In genomic region chr12:7907009-7907408, GRCh38 we compare ENCODE assay signal across 8 cellular contexts. TPM values are rescaled to one million over a fixed set of nuclear protein-coding genes. Genes with fewer than 3 reads are reported as not detected.
A peak's percentile ranks its signal among the peaks of the same experiment; 100 is the strongest.
DNase-seq lines count a peak whose midpoint lies in the region; ATAC-seq lines count a peak whose summit lies in the region.

No MANE protein-coding gene starts in this region.

- H3K9ac ChIP-seq in iPS-20b (ENCODE audit: low read depth, low read length) = peak overlapping the region; percentile 84

- no peak for ATAC-seq in T-helper 17 cell
- ATAC-seq in HG03097 (IDR thresholded peaks at IDR 0.05; ENCODE audit: low FRiP score, unreplicated experiment) = no peak

- peak; percentile 80 for DNase-seq in Caki2 (ENCODE audit: low read depth)
- DNase-seq in HS-27A (ENCODE audit: low read depth) = peak; percentile 62
- DNase-seq in T-helper 17 cell = no peak
- no peak for DNase-seq in SK-N-DZ (ENCODE audit: low spot score)
- DNase-seq in posterior vena cava (ENCODE audit: low spot score) = no peak
- DNase-seq in SHP77 (lab: John Stamatoyannopoulos, UW) = no peak

- H3K4me1 ChIP-seq in iPS-20b (ENCODE audit: insufficient read depth, low read length) = peaks cover 19% of the 10 kb centered on the region; the same call in 1 of the 2 replicates

- no peaks in the 10 kb centered on the region for H3K36me3 ChIP-seq in iPS-20b (ENCODE audit: insufficient read depth, low read depth, low read length)

- intact Hi-C loops in posterior vena cava (cut with DNase I) = no loop called here

- no peak overlapping the region for H3K4me3 ChIP-seq in iPS-20b (ENCODE audit: low read length)

- peaks cover 2% of the 10 kb centered on the region for H3K4me1 Mint-ChIP-seq in T-helper 17 cell

- no peaks in the 10 kb centered on the region for H3K9me3 ChIP-seq in T-helper 17 cell (ENCODE audit: control insufficient read depth, low read length, poor library complexity, severe bottlenecking)
- no peaks in the 10 kb centered on the region for H3K9me3 ChIP-seq in iPS-20b (ENCODE audit: insufficient read depth, low read depth, low read length)

- H3K27ac ChIP-seq in iPS-20b (ENCODE audit: low read length) = peak overlapping the region; percentile 100

- H3K27me3 Mint-ChIP-seq in T-helper 17 cell = no peaks in the 10 kb centered on the region

- H3K27ac Mint-ChIP-seq in T-helper 17 cell = peak overlapping the region; percentile 66

- H3K36me3 Mint-ChIP-seq in T-helper 17 cell (ENCODE audit: low read depth) = no peaks in the 10 kb centered on the region

- in situ Hi-C loops in Caki2 (cut with HindIII; ENCODE audit: low pct_unique_long_range_greater_than_20kb, low sequenced_read_pairs) = no loop called here

- no peak overlapping the region for H3K4me3 Mint-ChIP-seq in T-helper 17 cell

- H3K27me3 ChIP-seq in iPS-20b (ENCODE audit: insufficient read depth, low read length) = no peaks in the 10 kb centered on the region

RNA-seq across cellular contexts. Expression of gene SLC2A3, which starts 29.0 kb away (rescaled TPM):
- total RNA-seq in Caki2 (2014; rRNA removed; shearing (Covaris generic); ENCODE audit: low replicate concordance) = 3.7 and 7.9 TPM in 2 replicates
- 100 to 1,000 TPM; 689 to 766 TPM for total RNA-seq in T-helper 17 cell
- not detected in 2 replicates for polyA plus RNA-seq in SK-N-DZ (2014; cell fraction: cytosol; rRNA removed)
- polyA plus RNA-seq in SK-N-DZ (2014; cell fraction: nucleus; rRNA removed) = not detected in 2 replicates
- total RNA-seq in posterior vena cava = 100 to 1,000 TPM in 1 of 2 donors, 10 to 100 TPM in 1; 74.3 to 103 TPM

RNA-seq across cellular contexts. Expression of gene SLC2A14, which starts 34.3 kb away (rescaled TPM):
- 0.14 TPM in 1 of 2 replicates, not detected in the other for total RNA-seq in Caki2 (2014; rRNA removed; shearing (Covaris generic); ENCODE audit: low replicate concordance)
- total RNA-seq in T-helper 17 cell (1 to 10 TPM in 1 of 2 donors, under 1 TPM in 1; 0.17 to 6.4 TPM), posterior vena cava (1 to 10 TPM in 1 of 2 donors, not detected in 1; 2.4 TPM)
- polyA plus RNA-seq in SK-N-DZ (2014; cell fraction: cytosol; rRNA removed) = not detected in 2 replicates
- not detected in 2 replicates for polyA plus RNA-seq in SK-N-DZ (2014; cell fraction: nucleus; rRNA removed)

Comparison
In these comparisons a context has a peak if more than half of its experiments do, and no peak if none do; other contexts are left out.
1. DNase-seq: peak in Caki2 (single experiment) and HS-27A (single experiment); none in T-helper 17 cell (0 of 3), SK-N-DZ (single experiment), posterior vena cava (single experiment) and SHP77 (0 of 2).